ENCODE assay signal across 8 cellular contexts in the genomic region with DNA sequence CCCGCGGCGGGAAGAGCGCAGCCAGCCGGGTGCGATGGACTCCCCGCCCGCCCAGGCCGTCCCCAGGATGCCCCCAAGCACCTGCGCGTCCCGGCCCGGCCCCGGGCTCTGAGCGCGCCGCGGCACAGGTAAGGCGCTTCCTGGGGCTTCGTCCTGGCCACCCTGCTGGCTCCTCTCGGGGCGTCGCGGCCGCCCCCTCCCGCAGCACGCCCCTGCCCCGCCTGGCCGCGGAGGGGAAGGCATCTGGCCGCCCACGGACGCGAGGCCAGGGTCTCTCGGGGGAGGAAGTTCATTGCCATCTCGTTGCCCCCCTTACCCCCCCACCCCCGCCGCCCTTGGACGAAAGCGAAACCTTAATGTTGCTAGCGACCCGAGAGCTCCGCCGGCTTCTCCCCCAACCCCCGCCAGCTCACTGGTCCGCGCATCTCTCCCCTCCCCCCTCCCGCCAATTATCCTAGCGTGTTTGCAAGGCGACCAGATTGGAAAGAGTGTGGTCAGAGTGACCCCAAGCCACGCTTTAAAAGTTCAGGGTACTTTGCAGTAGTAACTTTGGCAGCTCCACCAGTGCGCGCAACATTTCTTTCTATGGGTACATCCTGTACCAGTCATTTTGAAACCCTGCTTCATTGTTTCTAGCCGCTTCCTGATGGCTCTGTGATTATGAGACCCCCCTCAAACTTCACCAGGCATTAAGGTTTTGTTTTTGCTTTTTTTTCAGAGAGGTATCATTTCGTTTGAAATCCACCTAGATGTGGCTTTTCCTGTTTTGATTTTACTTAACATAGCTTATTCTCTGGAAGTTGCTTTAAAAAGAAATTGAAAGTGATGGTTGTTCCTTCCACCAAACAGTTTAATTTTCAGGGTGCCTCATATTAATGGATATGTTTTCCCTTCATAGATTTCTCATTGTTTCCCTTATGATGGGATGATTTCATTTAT. TPM values are rescaled to one million over a fixed set of nuclear protein-coding genes. Genes with fewer than 3 reads are reported as not detected.
DNase-seq lines count a peak whose midpoint lies in the region; ATAC-seq, FAIRE-seq and TF ChIP-seq lines count a peak whose summit lies in the region.

No MANE protein-coding gene starts in this region.

- H3K4me3 Mint-ChIP-seq in T-cell = peak overlapping the region; percentile 87 to 96 (median 88)

- H3K36me3 Mint-ChIP-seq in T-cell = peaks cover 5% of the 10 kb centered on the region

- intact Hi-C loops in K562 (cut with micrococcal nuclease) = no loop called here

- no peak overlapping the region for H3K9ac ChIP-seq in K562 (ENCODE audit: insufficient read depth in 1 of 2, low read depth in 2 of 2, low read length in 2 of 2)
- H3K9ac ChIP-seq in keratinocyte (ENCODE audit: control insufficient read depth, extremely low read depth, insufficient read depth, low read length) = no peak overlapping the region

- H3K4me1 ChIP-seq in K562 (replicated peaks in 1 of 2; ENCODE audit: control insufficient read depth in 2 of 2, insufficient read depth in 2 of 2, low read length in 2 of 2) = peaks cover 0 to 12% of the 10 kb centered on the region in 2 experiments; a peak in 2 of 5 replicates
- H3K4me1 ChIP-seq in keratinocyte (ENCODE audit: control insufficient read depth, extremely low read depth, insufficient read depth, low read length) = no peaks in the 10 kb centered on the region

- dilution Hi-C loops in keratinocyte (cut with MboI; ENCODE audit: extremely low pct_ligation_motif_present, low sequenced_read_pairs) = no loop called here

- H3K9me3 Mint-ChIP-seq in T-cell = no peaks in the 10 kb centered on the region

- H3K27me3 ChIP-seq in K562 (ENCODE audit: control insufficient read depth in 2 of 2, insufficient read depth in 2 of 2, low read length in 2 of 2) (peaks cover 12 to 49% of the 10 kb centered on the region in 2 experiments; a peak in 3 of 5 replicates), keratinocyte (ENCODE audit: control insufficient read depth, extremely low read depth, insufficient read depth, low read length) (peaks cover 47% of the 10 kb centered on the region)

- no peak for TF ChIP-seq EP300 in K562 (IDR thresholded peaks at IDR 0.05; ENCODE audit: low read length)

- H2AFZ ChIP-seq in K562 (ENCODE audit: low read depth, low read length) (no peak overlapping the region), keratinocyte (ENCODE audit: control insufficient read depth, low read length) (peak overlapping the region; percentile 58)

- FAIRE-seq in K562 (lab: Jason Lieb, UNC) = no peak
- FAIRE-seq in keratinocyte (lab: Jason Lieb, UNC) = no peak

- H4K20me1 ChIP-seq in K562 (replicated peaks; ENCODE audit: control insufficient read depth, insufficient read depth, low read length) (no peaks in the 10 kb centered on the region), keratinocyte (ENCODE audit: control insufficient read depth, extremely low read depth, insufficient read depth, low read length) (no peaks in the 10 kb centered on the region)

- H3K79me2 ChIP-seq in K562 (ENCODE audit: control insufficient read depth, insufficient read depth, low read length) (no peaks in the 10 kb centered on the region), keratinocyte (ENCODE audit: control insufficient read depth, insufficient read depth, low read length) (no peaks in the 10 kb centered on the region)

- TF ChIP-seq RAD21 in K562 (CRISPR knock-in tag; conservative IDR thresholded peaks at IDR 0.05 in 1 of 2, IDR thresholded peaks at IDR 0.05 in 1 of 2) = no peak

- ATAC-seq in GM19351 (IDR thresholded peaks at IDR 0.05; ENCODE audit: unreplicated experiment) (peak; percentile 50), HG03457 (IDR thresholded peaks at IDR 0.05; ENCODE audit: unreplicated experiment) (peak; percentile 47), T-cell (replicated peaks in 1 of 4) (peak; percentile 68 to 76 (median 73)), K562 (peak; percentile 43)

- H3K9me1 ChIP-seq in K562 (ENCODE audit: control insufficient read depth, insufficient read depth, low read length) (no peaks in the 10 kb centered on the region), keratinocyte (ENCODE audit: control insufficient read depth, extremely low read depth, insufficient read depth, low read length) (no peaks in the 10 kb centered on the region)

- H3K4me3 ChIP-seq in K562 (no peak overlapping the region), keratinocyte (ENCODE audit: control insufficient read depth in 2 of 3, extremely low read depth in 1 of 3, insufficient read depth in 2 of 3, low read depth in 1 of 3, low read length in 3 of 3) (peak overlapping the region; percentile 34 to 62 (median 47))

- no peak for TF ChIP-seq POLR2A in K562 (conservative IDR thresholded peaks at IDR 0.05)

- CTCF ChIA-PET in T-cell (lab: Charles Lee) = interaction anchor here (0.5 to 1.5 kb wide), 12 partner anchors 10 to 1492 kb away, joined by 3 to 9 read pairs (median 4); no protein-coding TSS in a partner anchor
- CTCF ChIA-PET in K562 (lab: Yijun Ruan, JAX; ENCODE audit: low intra/inter-chr PET ratio) = no interaction called here

- DNase-seq in CD1c-positive myeloid dendritic cell (ENCODE audit: extremely low spot score) = peak; percentile 70
- DNase-seq in T-cell = peak; percentile 2 to 61 (median 40)
- DNase-seq in K562 (ENCODE audit: extremely low read depth in 1 of 4, low spot score in 3 of 4) = peak in 1 of 4 experiments; percentile 15
- DNase-seq in keratinocyte (ENCODE audit: low read depth, low spot score) = no peak
- peak in 3 of 4 experiments; percentile 19 to 34 (median 23) for DNase-seq in stimulated activated CD4-positive, alpha-beta T cell treated with anti-CD3 and anti-CD28 coated beads, Interleukin-1b, Interleukin-23, amount 100 ng/mL, for 24 hours (ENCODE audit: low read depth in 4 of 4, low spot score in 1 of 4)
- no peak for DNase-seq in NCI-H446 treated with DMSO at 0.1 percent for 48 hours (lab: John Stamatoyannopoulos, UW)

- no TSS peak for BruUV-seq in K562 (replicated peaks; lab: Mats Ljungman, UMichigan)

- no peak for TF ChIP-seq CTCF in K562 (IDR thresholded peaks at IDR 0.05 in 2 of 3, conservative IDR thresholded peaks at IDR 0.05 in 1 of 3; ENCODE audit: insufficient read depth in 2 of 3, low read depth in 1 of 3, low read length in 3 of 3)
- TF ChIP-seq CTCF in keratinocyte (optimal IDR thresholded peaks at IDR 0.05 in 1 of 3, IDR thresholded peaks at IDR 0.05 in 1 of 3, conservative IDR thresholded peaks at IDR 0.05 in 1 of 3; ENCODE audit: extremely low read depth in 1 of 3, insufficient read depth in 2 of 3, low read length in 3 of 3) = no peak

- H3K36me3 ChIP-seq in K562 (ENCODE audit: control insufficient read depth, insufficient read depth, low read length) = no peaks in the 10 kb centered on the region
- no peaks in the 10 kb centered on the region for H3K36me3 ChIP-seq in keratinocyte (ENCODE audit: control insufficient read depth in 2 of 2, extremely low read depth in 1 of 2, insufficient read depth in 2 of 2, low read length in 2 of 2)

- in situ Hi-C loops in K562 (cut with MboI) = no loop called here

- WGBS in K562 (ENCODE audit: insufficient coverage, low coverage, missing lambda C conversion rate) = 23% methylated on average over 6 of the region's 55 CpGs

- H3K27ac ChIP-seq in K562 (ENCODE audit: extremely low read depth, low read depth, low read length) (no peak overlapping the region), keratinocyte (ENCODE audit: control insufficient read depth, insufficient read depth, low read length) (no peak overlapping the region)

- H3K27ac Mint-ChIP-seq in T-cell = peak overlapping the region; percentile 93 to 94

- H3K9me3 ChIP-seq in K562 (replicated peaks; ENCODE audit: control insufficient read depth, insufficient read depth, low read depth, low read length) (no peaks in the 10 kb centered on the region), keratinocyte (ENCODE audit: control insufficient read depth, low read depth, low read length) (no peaks in the 10 kb centered on the region)

- H3K4me2 ChIP-seq in K562 (ENCODE audit: insufficient read depth, low read length) (no peak overlapping the region), keratinocyte (ENCODE audit: control insufficient read depth, extremely low read depth, insufficient read depth, low read depth, low read length) (peak overlapping the region; percentile 64)

- POLR2A ChIA-PET in T-cell (lab: Charles Lee) = interaction anchor here in 1 of 2 donors (0.6 to 1.0 kb wide), 5 partner anchors 37 to 1606 kb away, joined by 3 to 5 read pairs (median 3); partner anchors contain the start of gene PGM2
- POLR2A ChIA-PET in K562 (lab: Yijun Ruan, JAX) = interaction anchor here (0.5 to 0.7 kb wide), 2 partner anchors 219 to 345 kb away, joined by 3 to 4 read pairs; no protein-coding TSS in a partner anchor

- H3K4me1 Mint-ChIP-seq in T-cell = peaks cover 45 to 55% (median 55%) of the 10 kb centered on the region in 3 donors

- no peaks in the 10 kb centered on the region for H3K27me3 Mint-ChIP-seq in T-cell

RNA-seq across cellular contexts. Expression of gene TBC1D1, which starts 0.6 kb away (rescaled TPM):
- total RNA-seq in T-cell = 10 to 100 TPM; 46.3 to 58.1 (median 47.6) TPM
- total RNA-seq in K562 (2011; cell fraction: chromatin; rRNA removed; ENCODE audit: low replicate concordance) = 5.8 and 11.4 TPM in 2 replicates
- total RNA-seq in K562 (2011; cell fraction: nucleolus; rRNA removed) = 3.0 and 4.2 TPM in 2 replicates
- total RNA-seq in K562 (2011; cell fraction: nucleoplasm; rRNA removed) = 5.2 and 6.4 TPM in 2 replicates
- 11.7 and 13.7 TPM in 2 replicates for total RNA-seq in K562 (2014; rRNA removed)
- total RNA-seq in K562 (2014; rRNA removed; fragmentation: Illumina TruSeq; extraction: Trizol) = 8.8 and 10.6 TPM in 2 replicates
- total RNA-seq in K562 (2015; rRNA removed; fragmentation: Illumina TruSeq; extraction: Trizol) = 7.1 and 7.2 TPM in 2 replicates
- total RNA-seq in K562 (2021) = 10.2 and 11.1 TPM in 2 replicates
- 14.2 and 29.3 TPM in 2 replicates for polyA plus RNA-seq in K562 (2011; rRNA removed)
- 14.8 and 29.8 TPM in 2 replicates for polyA plus RNA-seq in K562 (2011; cell fraction: cytosol; rRNA removed)
- 8.4 and 17.4 TPM in 2 replicates for polyA plus RNA-seq in K562 (2011; cell fraction: nucleus; rRNA removed)
- 8.0 and 9.7 TPM in 2 replicates for polyA plus RNA-seq in K562 (2012)
- polyA plus RNA-seq in K562 (2014; fragmentation: Illumina TruSeq; extraction: Trizol) = 8.7 and 9.0 TPM in 2 replicates
- 1 to 10 TPM in 1 of 2 experiments, under 1 TPM in 1; 0.59 to 1.1 TPM for polyA plus RNA-seq in K562 (2014; fragmentation: Nextera tagmentation; extraction: Ambion mirVana)
- 11.4 and 12.0 TPM in 2 replicates for polyA plus RNA-seq in K562 (2014; rRNA removed)
- 20.7 and 34.1 TPM in 2 replicates for polyA minus RNA-seq in K562 (2011; rRNA and poly(A)+ RNA removed)
- 16.0 and 26.5 TPM in 2 replicates for polyA minus RNA-seq in K562 (2011; cell fraction: cytosol; rRNA and poly(A)+ RNA removed)
- polyA minus RNA-seq in K562 (2011; cell fraction: nucleus; rRNA and poly(A)+ RNA removed) = 7.3 and 19.0 TPM in 2 replicates
- polyA plus RNA-seq in keratinocyte = 25.9 to 42.0 TPM (median 32.5 TPM) in 3 replicates
- polyA plus RNA-seq in keratinocyte (2011; ENCODE audit: low read depth) = 9.2 TPM
- polyA plus RNA-seq in keratinocyte (2011; cell fraction: cytosol; rRNA removed) = 39.1 and 42.3 TPM in 2 replicates
- 23.4 and 26.7 TPM in 2 replicates for polyA plus RNA-seq in keratinocyte (2011; cell fraction: nucleus; rRNA removed)
- 5.9 and 52.6 TPM in 2 replicates for polyA plus RNA-seq in keratinocyte (2012; ENCODE audit: low replicate concordance)
- polyA minus RNA-seq in keratinocyte = 43.6 to 69.0 TPM (median 52.6 TPM) in 3 replicates
- 42.6 TPM for polyA minus RNA-seq in keratinocyte (2011; cell fraction: cytosol; rRNA and poly(A)+ RNA removed)
- 16.7 and 34.6 TPM in 2 replicates for polyA minus RNA-seq in keratinocyte (2011; cell fraction: nucleus; rRNA and poly(A)+ RNA removed)

Comparison
In these comparisons a context has a peak if more than half of its experiments do, and no peak if none do; other contexts are left out.
1. DNase-seq: peak in CD1c-positive myeloid dendritic cell (single experiment), T-cell (34 of 34) and stimulated activated CD4-positive, alpha-beta T cell treated with anti-CD3 and anti-CD28 coated beads, Interleukin-1b, Interleukin-23, amount 100 ng/mL, for 24 hours (3 of 4); none in keratinocyte (single experiment) and NCI-H446 treated with DMSO at 0.1 percent for 48 hours (single experiment).
2. Peak in every context shown above with its lines, with median percentiles within 50 percentile points of each other: ATAC-seq.